ENCODE assay signal across 23 cellular contexts in the genomic region with DNA sequence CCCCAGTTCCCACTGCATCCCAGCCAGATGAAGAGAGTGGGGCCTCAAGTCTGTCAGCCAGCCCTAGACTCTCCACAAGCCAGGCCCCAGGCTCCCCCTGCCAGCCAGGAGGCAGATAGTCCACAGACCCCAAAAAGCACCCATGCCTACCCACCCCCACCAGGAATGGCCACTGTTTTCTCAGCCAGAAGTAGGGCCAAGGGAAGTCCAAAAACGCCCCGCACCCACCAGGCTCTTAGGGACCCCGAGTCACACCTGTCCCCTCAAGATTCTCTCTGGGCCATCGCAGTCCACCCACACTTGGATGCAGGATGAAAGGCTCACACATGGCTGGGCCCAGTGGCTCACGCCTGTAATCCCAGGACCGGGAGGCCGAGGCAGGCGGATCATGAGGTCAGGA.
"Had no signal": no experiment of that assay in that cellular context is flagged by ENCODE, and none has a peak within 500 bp of the region (broad histone marks: within the 10 kb centered on the region; RNA-seq: fewer than 3 reads in every experiment).

No MANE protein-coding gene starts in this region.

- H3K9me3 ChIP-seq: ascending aorta, esophagus muscularis mucosa, gastroesophageal sphincter, heart left ventricle, suprapubic skin had no signal

- H3K4me1 Mint-ChIP-seq: immature natural killer cell had no signal

- H3K9me3 Mint-ChIP-seq: activated CD4-positive, alpha-beta T cell treated with anti-CD3 and anti-CD28 coated beads, Interleukin-2, amount 10 ng/mL, durations not matched to agents 24 days and 14 days; activated naive CD4-positive, alpha-beta T cell treated with anti-CD3 and anti-CD28 coated beads, Interleukin-2, amount 10 ng/mL, durations not matched to agents 7 days and 5 days; activated naive CD8-positive, alpha-beta T cell treated with anti-CD3 and anti-CD28 coated beads, Interleukin-2, amount 50 U/mL, for 24 hours; immature natural killer cell; stimulated activated naive CD8-positive, alpha-beta T cell treated with anti-CD3 and anti-CD28 coated beads, Interleukin-15, Interleukin-2, amounts not matched to agents 100 ng/mL and 50 ng/mL, for 24 hours had no signal

- H3K27me3 Mint-ChIP-seq: activated CD4-positive, alpha-beta T cell treated with anti-CD3 and anti-CD28 coated beads, Interleukin-2, amount 10 ng/mL, durations not matched to agents 24 days and 14 days; activated naive CD8-positive, alpha-beta T cell treated with anti-CD3 and anti-CD28 coated beads, Interleukin-2, amount 50 U/mL, for 24 hours; stimulated activated naive CD8-positive, alpha-beta T cell treated with anti-CD3 and anti-CD28 coated beads, Interleukin-15, Interleukin-2, amounts not matched to agents 100 ng/mL and 50 ng/mL, for 24 hours had no signal

- H3K27me3 ChIP-seq: ascending aorta, heart left ventricle had no signal

- H3K4me3 Mint-ChIP-seq: activated CD4-positive, alpha-beta T cell treated with anti-CD3 and anti-CD28 coated beads, Interleukin-2, amount 10 ng/mL, durations not matched to agents 24 days and 14 days; activated naive CD4-positive, alpha-beta T cell treated with anti-CD3 and anti-CD28 coated beads, Interleukin-2, amount 10 ng/mL, durations not matched to agents 7 days and 5 days; activated naive CD8-positive, alpha-beta T cell treated with anti-CD3 and anti-CD28 coated beads, Interleukin-2, amount 50 U/mL, for 24 hours; immature natural killer cell; naive thymus-derived CD4-positive, alpha-beta T cell; stimulated activated naive CD8-positive, alpha-beta T cell treated with anti-CD3 and anti-CD28 coated beads, Interleukin-15, Interleukin-2, amounts not matched to agents 100 ng/mL and 50 ng/mL, for 24 hours had no signal

- H3K36me3 ChIP-seq: ascending aorta, esophagus muscularis mucosa, gastroesophageal sphincter, heart left ventricle, suprapubic skin had no signal

- H3K27ac ChIP-seq: ascending aorta, esophagus muscularis mucosa, suprapubic skin had no signal

- DNase-seq: activated CD4-positive, alpha-beta T cell treated with anti-CD3 and anti-CD28 coated beads, Interleukin-2, amount 10 ng/mL, durations not matched to agents 24 days and 14 days; activated CD8-positive, alpha-beta memory T cell treated with anti-CD3 and anti-CD28 coated beads for 24 hours; activated CD8-positive, alpha-beta memory T cell treated with anti-CD3 and anti-CD28 coated beads, Interleukin-2, amount 50 U/mL, for 48 hours; activated effector memory CD4-positive, alpha-beta T cell treated with Interleukin-2 at 50 U/mL for 16 hours; activated naive CD4-positive, alpha-beta T cell treated with anti-CD3 and anti-CD28 coated beads, Interleukin-2, amount 10 ng/mL, durations not matched to agents 7 days and 5 days; activated naive CD8-positive, alpha-beta T cell treated with anti-CD3 and anti-CD28 coated beads, Interleukin-2, amount 50 U/mL, for 24 hours; activated T-cell treated with anti-CD3 and anti-CD28 coated beads, Interleukin-2, amount 50 U/mL, for 48 hours; cortex of kidney; effector CD4-positive, alpha-beta T cell; immature natural killer cell; mesendoderm; naive thymus-derived CD4-positive, alpha-beta T cell; nucleus accumbens; retina; stimulated activated CD4-positive, alpha-beta T cell treated with anti-CD3 and anti-CD28 coated beads, Interleukin-2, amount 100 ng/mL, for 24 hours; T1000; trophoblast cell had no signal

- H3K4me3 ChIP-seq: ascending aorta, esophagus muscularis mucosa, gastroesophageal sphincter, heart left ventricle, suprapubic skin had no signal

- H3K36me3 Mint-ChIP-seq: activated naive CD4-positive, alpha-beta T cell treated with anti-CD3 and anti-CD28 coated beads, Interleukin-2, amount 10 ng/mL, durations not matched to agents 7 days and 5 days; immature natural killer cell; naive thymus-derived CD4-positive, alpha-beta T cell had no signal

- ATAC-seq: activated naive CD8-positive, alpha-beta T cell treated with anti-CD3 and anti-CD28 coated beads, Interleukin-2, amount 50 U/mL, for 24 hours; gastroesophageal sphincter; heart left ventricle; naive thymus-derived CD4-positive, alpha-beta T cell had no signal

- H3K27ac Mint-ChIP-seq: activated CD4-positive, alpha-beta T cell treated with anti-CD3 and anti-CD28 coated beads, Interleukin-2, amount 10 ng/mL, durations not matched to agents 24 days and 14 days; activated naive CD4-positive, alpha-beta T cell treated with anti-CD3 and anti-CD28 coated beads, Interleukin-2, amount 10 ng/mL, durations not matched to agents 7 days and 5 days; activated naive CD8-positive, alpha-beta T cell treated with anti-CD3 and anti-CD28 coated beads, Interleukin-2, amount 50 U/mL, for 24 hours; naive thymus-derived CD4-positive, alpha-beta T cell; stimulated activated naive CD8-positive, alpha-beta T cell treated with anti-CD3 and anti-CD28 coated beads, Interleukin-15, Interleukin-2, amounts not matched to agents 100 ng/mL and 50 ng/mL, for 24 hours had no signal
